8 cellular contexts compared by ENCODE assay signal in genomic region chr1:158414651-158415345, GRCh38. TPM values are rescaled to one million over a fixed set of nuclear protein-coding genes. Genes with fewer than 3 reads are reported as not detected.
"Had no signal": no experiment of that assay in that cellular context is flagged by ENCODE, and none has a peak within 500 bp of the region (broad histone marks: within the 10 kb centered on the region; RNA-seq: fewer than 3 reads in every experiment).

No MANE protein-coding gene starts in this region.

- H3K4me3 ChIP-seq: GM12878 had no signal

- DNase-seq: GDM1, GF-D8 had no signal

- ATAC-seq: GM12878 had no signal

- FAIRE-seq: G401.6, GM12878, GM12892, GM18507, GM19239 had no signal

RNA-seq across cellular contexts. Expression of gene OR10K2, which starts 11.2 kb away (rescaled TPM):
- total RNA-seq: G401, GM12878 had no signal
- polyA plus RNA-seq: GM12878 had no signal

RNA-seq across cellular contexts. Expression of gene OR10T2, which starts 15.5 kb away (rescaled TPM):
- total RNA-seq: G401, GM12878 had no signal
- polyA plus RNA-seq: GM12878 had no signal

RNA-seq across cellular contexts. Expression of gene OR10K1, which starts 46.8 kb away (rescaled TPM):
- total RNA-seq: G401, GM12878 had no signal
- polyA plus RNA-seq: GM12878 had no signal

RNA-seq across cellular contexts. Expression of gene OR10R2, which starts 57.2 kb away (rescaled TPM):
- total RNA-seq: G401, GM12878 had no signal
- polyA plus RNA-seq: GM12878 had no signal
